Comparison of ENCODE assay signal across 23 cellular contexts in genomic region chr9:99035313-99035712, GRCh38.
"Had no signal": no experiment of that assay in that cellular context is flagged by ENCODE, and none has a peak within 500 bp of the region (broad histone marks: within the 10 kb centered on the region; RNA-seq: fewer than 3 reads in every experiment).

No MANE protein-coding gene starts in this region.

- H3K27ac Mint-ChIP-seq: activated CD4-positive, alpha-beta memory T cell treated with anti-CD3 and anti-CD28 coated beads for 36 hours; activated CD8-positive, alpha-beta memory T cell treated with anti-CD3 and anti-CD28 coated beads, Interleukin-2, amount 10 ng/mL, durations not matched to agents 7 days and 5 days; activated naive CD4-positive, alpha-beta T cell treated with anti-CD3 and anti-CD28 coated beads, Interleukin-2, amount 50 U/mL, for 24 hours; stimulated activated naive B cell treated with anti-CD40 and anti-IgM and Interleukin-4, amounts not matched to agents 10 μg/mL and 1 μg/mL and 100 μg/mL, for 72 hours had no signal

- H3K27ac ChIP-seq: adrenal gland, ascending aorta, brain microvascular endothelial cell, esophagus squamous epithelium, gastrocnemius medialis, transverse colon, uterus had no signal

- H3K4me1 ChIP-seq: adrenal gland, ascending aorta, gastrocnemius medialis, uterus had no signal

- DNase-seq: activated CD4-positive, alpha-beta memory T cell treated with anti-CD3 and anti-CD28 coated beads for 36 hours; activated CD4-positive, alpha-beta T cell treated with anti-CD3 and anti-CD28 coated beads for 48 hours; activated CD4-positive, CD25-positive, alpha-beta regulatory T cell; activated CD8-positive, alpha-beta memory T cell treated with anti-CD3 and anti-CD28 coated beads, Interleukin-2, amount 10 ng/mL, durations not matched to agents 7 days and 5 days; activated gamma-delta T cell treated with Interleukin-2 at 50 U/mL for 16 hours; activated T-cell treated with anti-CD3 and anti-CD28 coated beads for 4 hours; brain microvascular endothelial cell; esophagus squamous epithelium; gastrocnemius medialis; hippocampal formation; mesendoderm; naive B cell; occipital lobe; small intestine; stimulated activated CD4-positive, alpha-beta T cell treated with anti-CD3 and anti-CD28 coated beads, Interleukin-2, amount 100 ng/mL, for 24 hours; stimulated activated naive B cell treated with anti-CD40 and anti-IgM and Interleukin-4, amounts not matched to agents 10 μg/mL and 1 μg/mL and 100 μg/mL, for 72 hours; T1000; transverse colon; uterus had no signal

- ATAC-seq: activated CD8-positive, alpha-beta memory T cell treated with anti-CD3 and anti-CD28 coated beads, Interleukin-2, amount 10 ng/mL, durations not matched to agents 7 days and 5 days; gastrocnemius medialis; sciatic nerve; stimulated activated naive B cell treated with anti-CD40 and anti-IgM and Interleukin-4, amounts not matched to agents 10 μg/mL and 1 μg/mL and 100 μg/mL, for 72 hours had no signal

- H3K9me3 ChIP-seq: adrenal gland, ascending aorta, esophagus squamous epithelium, gastrocnemius medialis, transverse colon, uterus had no signal

- H3K4me3 Mint-ChIP-seq: activated CD4-positive, alpha-beta memory T cell treated with anti-CD3 and anti-CD28 coated beads for 36 hours; activated CD8-positive, alpha-beta memory T cell treated with anti-CD3 and anti-CD28 coated beads, Interleukin-2, amount 10 ng/mL, durations not matched to agents 7 days and 5 days; activated naive CD4-positive, alpha-beta T cell treated with anti-CD3 and anti-CD28 coated beads, Interleukin-2, amount 50 U/mL, for 24 hours; naive B cell; stimulated activated naive B cell treated with anti-CD40 and anti-IgM and Interleukin-4, amounts not matched to agents 10 μg/mL and 1 μg/mL and 100 μg/mL, for 72 hours had no signal

- H3K4me3 ChIP-seq: adrenal gland, ascending aorta, esophagus squamous epithelium, gastrocnemius medialis, transverse colon, uterus had no signal

- H3K27me3 ChIP-seq: adrenal gland, ascending aorta, brain microvascular endothelial cell, esophagus squamous epithelium, gastrocnemius medialis, transverse colon, uterus had no signal

- H3K27me3 Mint-ChIP-seq: activated CD4-positive, alpha-beta memory T cell treated with anti-CD3 and anti-CD28 coated beads for 36 hours; activated CD8-positive, alpha-beta memory T cell treated with anti-CD3 and anti-CD28 coated beads, Interleukin-2, amount 10 ng/mL, durations not matched to agents 7 days and 5 days; activated naive CD4-positive, alpha-beta T cell treated with anti-CD3 and anti-CD28 coated beads, Interleukin-2, amount 50 U/mL, for 24 hours had no signal

- H3K36me3 ChIP-seq: ascending aorta, brain microvascular endothelial cell, gastrocnemius medialis, transverse colon, uterus had no signal

- H3K36me3 Mint-ChIP-seq: activated CD4-positive, alpha-beta memory T cell treated with anti-CD3 and anti-CD28 coated beads for 36 hours; activated naive CD4-positive, alpha-beta T cell treated with anti-CD3 and anti-CD28 coated beads, Interleukin-2, amount 50 U/mL, for 24 hours; naive B cell had no signal

- H3K9me3 Mint-ChIP-seq: activated CD4-positive, alpha-beta memory T cell treated with anti-CD3 and anti-CD28 coated beads for 36 hours; activated naive CD4-positive, alpha-beta T cell treated with anti-CD3 and anti-CD28 coated beads, Interleukin-2, amount 50 U/mL, for 24 hours; naive B cell; stimulated activated naive B cell treated with anti-CD40 and anti-IgM and Interleukin-4, amounts not matched to agents 10 μg/mL and 1 μg/mL and 100 μg/mL, for 72 hours had no signal
